In genomic region chr3:104909721-104910120, GRCh38 we compare ENCODE assay signal across 14 cellular contexts.
DNase-seq lines count a peak whose midpoint lies in the region; ATAC-seq and TF ChIP-seq lines count a peak whose summit lies in the region.
"Had no signal": no experiment of that assay in that cellular context is flagged by ENCODE, and none has a peak within 500 bp of the region (broad histone marks: within the 10 kb centered on the region; RNA-seq: fewer than 3 reads in every experiment).

No MANE protein-coding gene starts in this region.

- H3K27ac Mint-ChIP-seq in naive thymus-derived CD4-positive, alpha-beta T cell: no peak overlapping the region
- H3K27ac Mint-ChIP-seq: activated CD8-positive, alpha-beta memory T cell treated with anti-CD3 and anti-CD28 coated beads, Interleukin-2, amount 10 ng/mL, durations not matched to agents 7 days and 5 days; activated naive CD8-positive, alpha-beta T cell; progenitor cell of endocrine pancreas had no signal

- TF ChIP-seq CTCF in gastroesophageal sphincter (IDR thresholded peaks at IDR 0.05): no peak

- POLR2A ChIA-PET in naive thymus-derived CD4-positive, alpha-beta T cell (lab: Charles Lee): no interaction called here

- no peak for ATAC-seq in gastroesophageal sphincter
- no peak for ATAC-seq in GM21515 (IDR thresholded peaks at IDR 0.05; ENCODE audit: unreplicated experiment)
- ATAC-seq in naive thymus-derived CD4-positive, alpha-beta T cell: no peak
- ATAC-seq: activated CD8-positive, alpha-beta memory T cell treated with anti-CD3 and anti-CD28 coated beads, Interleukin-2, amount 10 ng/mL, durations not matched to agents 7 days and 5 days; GM12878; heart left ventricle had no signal

- H3K27me3 ChIP-seq in SJSA1 (replicated peaks) (no peaks in the 10 kb centered on the region), gastroesophageal sphincter (no peaks in the 10 kb centered on the region)
- no peaks in the 10 kb centered on the region for H3K27me3 ChIP-seq in naive thymus-derived CD4-positive, alpha-beta T cell (ENCODE audit: control insufficient read depth in 2 of 2, insufficient read depth in 2 of 2, low read length in 2 of 2)
- H3K27me3 ChIP-seq: heart left ventricle, stomach had no signal

- H3K4me1 Mint-ChIP-seq in naive thymus-derived CD4-positive, alpha-beta T cell: no peaks in the 10 kb centered on the region
- H3K4me1 Mint-ChIP-seq: activated CD8-positive, alpha-beta memory T cell treated with anti-CD3 and anti-CD28 coated beads, Interleukin-2, amount 10 ng/mL, durations not matched to agents 7 days and 5 days had no signal

- H3K36me3 Mint-ChIP-seq in naive thymus-derived CD4-positive, alpha-beta T cell: peaks cover 0 to 3% (median 0%) of the 10 kb centered on the region in 5 donors
- H3K36me3 Mint-ChIP-seq: activated CD8-positive, alpha-beta memory T cell treated with anti-CD3 and anti-CD28 coated beads, Interleukin-2, amount 10 ng/mL, durations not matched to agents 7 days and 5 days; activated naive CD8-positive, alpha-beta T cell had no signal

- H3K9me3 ChIP-seq in SJSA1 (replicated peaks) (no peaks in the 10 kb centered on the region), gastroesophageal sphincter (no peaks in the 10 kb centered on the region)
- H3K9me3 ChIP-seq in naive thymus-derived CD4-positive, alpha-beta T cell (ENCODE audit: control insufficient read depth in 2 of 3, low read length in 3 of 3): no peaks in the 10 kb centered on the region
- H3K9me3 ChIP-seq: heart left ventricle, stomach had no signal

- intact Hi-C loops in naive thymus-derived CD4-positive, alpha-beta T cell (cut with micrococcal nuclease): no loop called here

- 45 to 69% methylated on average over 4 of the region's 4 CpGs for WGBS in gastroesophageal sphincter (ENCODE audit: low coverage in 1 of 2), 2 donors

- no peaks in the 10 kb centered on the region for H3K36me3 ChIP-seq in SJSA1
- no peaks in the 10 kb centered on the region for H3K36me3 ChIP-seq in gastroesophageal sphincter
- H3K36me3 ChIP-seq in naive thymus-derived CD4-positive, alpha-beta T cell (ENCODE audit: control insufficient read depth in 2 of 3, insufficient read depth in 3 of 3, low read length in 3 of 3): no peaks in the 10 kb centered on the region
- H3K36me3 ChIP-seq: heart left ventricle, stomach had no signal

- H3K4me3 ChIP-seq in SJSA1: no peak overlapping the region
- no peak overlapping the region for H3K4me3 ChIP-seq in gastroesophageal sphincter
- no peak overlapping the region for H3K4me3 ChIP-seq in naive thymus-derived CD4-positive, alpha-beta T cell (ENCODE audit: low read length)
- H3K4me3 ChIP-seq: GM12878, heart left ventricle, stomach had no signal

- TF ChIP-seq POLR2A in gastroesophageal sphincter (IDR thresholded peaks at IDR 0.05): no peak

- H3K27ac ChIP-seq in SJSA1: peak overlapping the region; percentile 80
- H3K27ac ChIP-seq in gastroesophageal sphincter: no peak overlapping the region
- H3K27ac ChIP-seq in naive thymus-derived CD4-positive, alpha-beta T cell (ENCODE audit: low read depth, low read length): no peak overlapping the region
- H3K27ac ChIP-seq: heart left ventricle, stomach had no signal

- peaks cover 0 to 8% (median 1%) of the 10 kb centered on the region in 11 donors for H3K9me3 Mint-ChIP-seq in naive thymus-derived CD4-positive, alpha-beta T cell

- H3K4me1 ChIP-seq in SJSA1 (replicated peaks) (peaks cover 27% of the 10 kb centered on the region), gastroesophageal sphincter (no peaks in the 10 kb centered on the region)
- H3K4me1 ChIP-seq in naive thymus-derived CD4-positive, alpha-beta T cell (ENCODE audit: control insufficient read depth in 2 of 2, insufficient read depth in 2 of 2, low read length in 2 of 2): no peaks in the 10 kb centered on the region

- H3K4me3 Mint-ChIP-seq in naive thymus-derived CD4-positive, alpha-beta T cell: no peak overlapping the region
- H3K4me3 Mint-ChIP-seq: activated CD8-positive, alpha-beta memory T cell treated with anti-CD3 and anti-CD28 coated beads, Interleukin-2, amount 10 ng/mL, durations not matched to agents 7 days and 5 days; activated naive CD8-positive, alpha-beta T cell had no signal

- CTCF ChIA-PET in naive thymus-derived CD4-positive, alpha-beta T cell (lab: Charles Lee): no interaction called here

- DNase-seq in ELR (ENCODE audit: low read depth) (peak; percentile 73), NCI-H1092 (lab: John Stamatoyannopoulos, UW) (peak; percentile 10), SJSA1 (ENCODE audit: low read depth in 1 of 2, low spot score in 2 of 2) (no peak), lung microvascular endothelial cell (ENCODE audit: low read depth in 2 of 2) (peak; percentile 44 to 57), superior temporal gyrus (ENCODE audit: extremely low spot score) (no peak)
- no peak for DNase-seq in naive thymus-derived CD4-positive, alpha-beta T cell
- DNase-seq: activated CD8-positive, alpha-beta memory T cell treated with anti-CD3 and anti-CD28 coated beads, Interleukin-2, amount 10 ng/mL, durations not matched to agents 7 days and 5 days; heart left ventricle; stomach had no signal

- TF ChIP-seq EP300 in gastroesophageal sphincter (IDR thresholded peaks at IDR 0.05): no peak

- no peaks in the 10 kb centered on the region for H3K27me3 Mint-ChIP-seq in naive thymus-derived CD4-positive, alpha-beta T cell
- H3K27me3 Mint-ChIP-seq: activated CD8-positive, alpha-beta memory T cell treated with anti-CD3 and anti-CD28 coated beads, Interleukin-2, amount 10 ng/mL, durations not matched to agents 7 days and 5 days; activated naive CD8-positive, alpha-beta T cell; progenitor cell of endocrine pancreas had no signal

Comparison
In these comparisons a context has a peak if more than half of its experiments do, and no peak if none do; other contexts are left out.
1. DNase-seq: peak in ELR (single experiment), NCI-H1092 (single experiment) and lung microvascular endothelial cell (2 of 2); none in SJSA1 (0 of 2), superior temporal gyrus (single experiment) and naive thymus-derived CD4-positive, alpha-beta T cell (0 of 9).